ENCODE assay signal across 1 cellular context in genomic region chr12:132284071-132284492, GRCh38.
TF ChIP-seq lines count a peak whose summit lies in the region.

No MANE protein-coding gene starts in this region.

TF ChIP-seq in endothelial cell of umbilical vein, 7 proteins besides CTCF, POLR2A, EP300 and RAD21:
- TF ChIP-seq JUN (IDR thresholded peaks at IDR 0.05; ENCODE audit: borderline replicate concordance, insufficient read depth, insufficient read length, low read depth) (no peak), FOS (IDR thresholded peaks at IDR 0.05; ENCODE audit: borderline replicate concordance, insufficient read depth, low read length) (no peak), EZH2 (IDR thresholded peaks at IDR 0.05; ENCODE audit: borderline replicate concordance, low read depth, low read length, severe bottlenecking) (no peak), MYC (IDR thresholded peaks at IDR 0.05; ENCODE audit: low read depth, low read length) (no peak), GATA2 (IDR thresholded peaks at IDR 0.05; ENCODE audit: insufficient read depth, insufficient read length, low read depth, low read length) (no peak), POLR2AphosphoS5 (IDR thresholded peaks at IDR 0.05; ENCODE audit: insufficient read depth, low read depth, low read length) (no peak), MAX (IDR thresholded peaks at IDR 0.05; ENCODE audit: insufficient read depth, insufficient read length) (no peak)
